9 cellular contexts compared by ENCODE assay signal in the genomic region with DNA sequence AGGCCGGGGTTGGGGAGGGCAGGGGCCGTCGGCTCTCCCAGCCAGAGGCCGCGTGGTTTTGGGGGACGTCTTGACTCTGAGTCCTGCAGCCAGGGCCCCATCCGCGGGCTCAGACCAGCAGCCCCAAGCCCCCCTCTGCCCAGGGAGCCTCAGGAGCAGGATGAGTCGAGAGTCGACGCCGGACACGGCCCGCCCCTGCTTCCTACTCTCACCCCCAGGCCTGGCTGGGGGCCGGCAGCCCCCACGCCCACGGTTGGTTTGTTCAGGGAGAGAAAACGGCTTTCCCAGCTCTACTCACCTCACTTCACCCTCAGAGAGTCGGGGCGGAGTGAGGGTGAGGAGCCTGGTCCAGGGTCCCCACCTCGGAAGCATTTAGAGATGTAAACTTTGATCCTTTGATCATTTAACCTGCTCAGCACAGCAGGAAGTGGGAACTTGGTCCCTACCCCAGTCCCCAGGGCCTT. TPM values are rescaled to one million over a fixed set of nuclear protein-coding genes. Genes with fewer than 3 reads are reported as not detected.
DNase-seq lines count a peak whose midpoint lies in the region; ATAC-seq and TF ChIP-seq lines count a peak whose summit lies in the region.
"Had no signal": no experiment of that assay in that cellular context is flagged by ENCODE, and none has a peak within 500 bp of the region (broad histone marks: within the 10 kb centered on the region; RNA-seq: fewer than 3 reads in every experiment).

No MANE protein-coding gene starts in this region.

- H3K27me3 ChIP-seq in PC-3 (ENCODE audit: low read length) (no peaks in the 10 kb centered on the region), esophagus squamous epithelium (peaks cover 0 to 34% (median 0%) of the 10 kb centered on the region in 4 donors), prostate gland (replicated peaks; ENCODE audit: insufficient read depth) (no peaks in the 10 kb centered on the region)
- H3K27me3 ChIP-seq: thyroid gland had no signal

- H3K9me2 ChIP-seq in PC-3 (replicated peaks; ENCODE audit: low read length), result no peaks in the 10 kb centered on the region

- peaks cover 38% of the 10 kb centered on the region for H3K79me2 ChIP-seq in PC-3 (ENCODE audit: low read length)

- DNase-seq in G401 (ENCODE audit: low spot score) (peak; percentile 18), PC-3 (peak; percentile 13), esophagus squamous epithelium (lab: John Stamatoyannopoulos, UW) (no peak), prostate gland (ENCODE audit: low spot score) (no peak), AG20443 (ENCODE audit: low spot score) (no peak), occipital lobe (lab: John Stamatoyannopoulos, UW) (no peak)

- H2AFZ ChIP-seq in PC-3 (ENCODE audit: low read length), result peak overlapping the region; percentile 71

- H3K4me2 ChIP-seq in PC-3 (ENCODE audit: low read length), result peak overlapping the region; percentile 97

- H3K36me3 ChIP-seq in PC-3 (ENCODE audit: low read depth, low read length), result no peaks in the 10 kb centered on the region; the same call in 1 of the 2 replicates
- peaks cover 0 to 3% (median 0%) of the 10 kb centered on the region in 3 donors for H3K36me3 ChIP-seq in esophagus squamous epithelium
- H3K36me3 ChIP-seq in prostate gland, result no peaks in the 10 kb centered on the region
- H3K36me3 ChIP-seq: thyroid gland had no signal

- H3K9me3 ChIP-seq in PC-3 (ENCODE audit: low read length) (no peaks in the 10 kb centered on the region), esophagus squamous epithelium (no peaks in the 10 kb centered on the region), prostate gland (no peaks in the 10 kb centered on the region)
- H3K9me3 ChIP-seq: thyroid gland had no signal

- no peaks in the 10 kb centered on the region for H3F3A ChIP-seq in PC-3 (ENCODE audit: low read length, unreplicated experiment)

- in situ Hi-C loops in G401 (cut with HindIII; ENCODE audit: low sequenced_read_pairs), result no loop called here

- peak overlapping the region; percentile 68 for H3K9ac ChIP-seq in PC-3 (ENCODE audit: low read length)

- TF ChIP-seq POLR2A in esophagus squamous epithelium (IDR thresholded peaks at IDR 0.05) (no peak), prostate gland (IDR thresholded peaks at IDR 0.05) (no peak)

- POLR2A ChIA-PET in PC-3 (lab: Charles Lee; ENCODE audit: unreplicated experiment), result interaction anchor here (0.6 kb wide), 2 partner anchors 22 to 392 kb away, joined by 3 to 4 read pairs; no protein-coding TSS in a partner anchor

- ATAC-seq in PC-3, result peak; percentile 42
- ATAC-seq in HG03280 (IDR thresholded peaks at IDR 0.05; ENCODE audit: unreplicated experiment), result no peak
- ATAC-seq in GM21526 (IDR thresholded peaks at IDR 0.05; ENCODE audit: low FRiP score, unreplicated experiment), result no peak

- BruUV-seq in PC-3 (replicated peaks; lab: Mats Ljungman, UMichigan), result no TSS peak

- H4K20me1 ChIP-seq in PC-3 (ENCODE audit: low read length), result no peaks in the 10 kb centered on the region

- intact Hi-C loops in PC-3 (cut with micrococcal nuclease), result loop anchor here (1.0 to 10.0 kb wide), 4 partner anchors 50 to 374 kb away; a partner anchor contains a TSS
- intact Hi-C loops in esophagus squamous epithelium (cut with DNase I), result no loop called here
- intact Hi-C loops in prostate gland (cut with DNase I), result no loop called here

- CTCF ChIA-PET in PC-3 (lab: Charles Lee), result no interaction called here

- TF ChIP-seq CTCF in PC-3 (conservative IDR thresholded peaks at IDR 0.05; ENCODE audit: low read depth, low read length) (no peak), esophagus squamous epithelium (IDR thresholded peaks at IDR 0.05) (no peak), prostate gland (IDR thresholded peaks at IDR 0.05) (no peak)

- peak overlapping the region; percentile 85 for H3K4me3 ChIP-seq in PC-3 (ENCODE audit: low read length)
- H3K4me3 ChIP-seq in esophagus squamous epithelium, result peak overlapping the region; percentile 46 to 76 (median 56)
- H3K4me3 ChIP-seq in prostate gland, result peak overlapping the region; percentile 38 to 45

- 14 to 20% methylated on average over 5 to 8 of the region's 21 CpGs for WGBS in esophagus squamous epithelium, 2 donors
- 32% methylated on average over 14 of the region's 21 CpGs for WGBS in prostate gland

- H3K4me1 ChIP-seq in PC-3 (ENCODE audit: insufficient read depth, low read length) (peaks cover 17% of the 10 kb centered on the region), esophagus squamous epithelium (peaks cover 8 to 32% (median 18%) of the 10 kb centered on the region in 3 donors), prostate gland (replicated peaks) (no peaks in the 10 kb centered on the region)

- peak overlapping the region; percentile 12 for H3K27ac ChIP-seq in PC-3 (ENCODE audit: low read length)
- peak overlapping the region in 1 of 4 donors; percentile 37 for H3K27ac ChIP-seq in esophagus squamous epithelium
- no peak overlapping the region for H3K27ac ChIP-seq in prostate gland
- H3K27ac ChIP-seq: thyroid gland had no signal

RNA-seq across cellular contexts. Expression of a gene that starts 6.9 kb away (rescaled TPM):
- total RNA-seq in G401 (2014; rRNA removed; shearing (Covaris generic)), result 0.03 TPM in 1 of 2 replicates, not detected in the other
- total RNA-seq in PC-3 (2014; rRNA removed) (11.1 and 14.3 TPM in 2 replicates), esophagus squamous epithelium (under 1 TPM; 0.26 to 0.83 (median 0.66) TPM), prostate gland (1 to 10 TPM; 1.7 to 8.0 TPM), occipital lobe (1.6 TPM)

Comparison
In these comparisons a context has a peak if more than half of its experiments do, and no peak if none do; other contexts are left out.
1. DNase-seq: peak in G401 (single experiment) and PC-3 (single experiment); none in esophagus squamous epithelium (single experiment), prostate gland (single experiment), AG20443 (single experiment) and occipital lobe (single experiment).
2. Peak in every context shown above with its lines, with median percentiles within 50 percentile points of each other: H3K4me3 ChIP-seq.